In genomic region chr21:37677006-37677405, GRCh38 we compare ENCODE assay signal across 20 cellular contexts.
A peak's percentile ranks its signal among the peaks of the same experiment; 100 is the strongest.
DNase-seq lines count a peak whose midpoint lies in the region; ATAC-seq and TF ChIP-seq lines count a peak whose summit lies in the region.
"Had no signal": no experiment of that assay in that cellular context is flagged by ENCODE, and none has a peak within 500 bp of the region (broad histone marks: within the 10 kb centered on the region; RNA-seq: fewer than 3 reads in every experiment).

No MANE protein-coding gene starts in this region.

- ATAC-seq in GM18867 (IDR thresholded peaks at IDR 0.05; ENCODE audit: unreplicated experiment) = no peak
- ATAC-seq: A549, GM12878, HCT116 had no signal

- WGBS in neuronal stem cell (ENCODE audit: extremely low coverage in 2 of 2, insufficient read length in 2 of 2, insufficient replicate concordance in 1 of 2), 2 donors = no CpG with 5 or more reads among the region's 4 CpGs

- H3K27ac ChIP-seq in right atrium auricular region (no peak overlapping the region), left ventricle myocardium inferior (replicated peaks) (no peak overlapping the region), neuronal stem cell (replicated peaks; ENCODE audit: low read length) (no peak overlapping the region)
- H3K27ac ChIP-seq: A549, GM23248 had no signal

- H3K36me3 ChIP-seq in right atrium auricular region = no peaks in the 10 kb centered on the region
- H3K36me3 ChIP-seq in left ventricle myocardium inferior = no peaks in the 10 kb centered on the region
- H3K36me3 ChIP-seq in neuronal stem cell (replicated peaks in 1 of 2; ENCODE audit: control insufficient read depth in 2 of 2, insufficient read depth in 2 of 2, low read length in 2 of 2) = no peaks in the 10 kb centered on the region

- no peak overlapping the region for H4K91ac ChIP-seq in neuronal stem cell (ENCODE audit: low read depth, low read length, poor library complexity)

- no peaks in the 10 kb centered on the region for H3K79me1 ChIP-seq in neuronal stem cell (ENCODE audit: low read depth, low read length)

- H2AFZ ChIP-seq in neuronal stem cell (ENCODE audit: low read length) = no peak overlapping the region
- H2AFZ ChIP-seq: GM23248 had no signal

- H3K14ac ChIP-seq in neuronal stem cell (ENCODE audit: low read length) = no peak overlapping the region

- intact Hi-C loops in left ventricle myocardium inferior (cut with micrococcal nuclease) = no loop called here

- TF ChIP-seq CTCF in right atrium auricular region (IDR thresholded peaks at IDR 0.05) (no peak), left ventricle myocardium inferior (IDR thresholded peaks at IDR 0.05; ENCODE audit: borderline replicate concordance) (no peak)

- no peak overlapping the region for H3K4me3 ChIP-seq in right atrium auricular region
- H3K4me3 ChIP-seq in left ventricle myocardium inferior = no peak overlapping the region
- H3K4me3 ChIP-seq in neuronal stem cell (ENCODE audit: low read length in 2 of 2) = no peak overlapping the region
- H3K4me3 ChIP-seq: A549, GM12878, GM23248 had no signal

- no peak overlapping the region for H3K4me2 ChIP-seq in neuronal stem cell (ENCODE audit: insufficient read depth, low read length, poor library complexity, severe bottlenecking)
- H3K4me2 ChIP-seq: A549 had no signal

- no peak overlapping the region for H2BK12ac ChIP-seq in neuronal stem cell (ENCODE audit: low read length)

- H3K4ac ChIP-seq in neuronal stem cell (ENCODE audit: low read length) = no peak overlapping the region

- no peak overlapping the region for H2BK120ac ChIP-seq in neuronal stem cell (ENCODE audit: low read depth, low read length)

- no peak overlapping the region for H2BK5ac ChIP-seq in neuronal stem cell (ENCODE audit: low read length)

- H3K23ac ChIP-seq in neuronal stem cell (ENCODE audit: low read depth, low read length, poor library complexity) = no peak overlapping the region

- no peak overlapping the region for H3K9ac ChIP-seq in neuronal stem cell (ENCODE audit: low read depth, low read length, poor library complexity)
- H3K9ac ChIP-seq: GM23248 had no signal

- H4K8ac ChIP-seq in neuronal stem cell (ENCODE audit: low read depth, low read length) = no peak overlapping the region

- H3K9me3 ChIP-seq in right atrium auricular region = peaks cover 0 to 5% of the 10 kb centered on the region in 2 donors
- peaks cover 11% of the 10 kb centered on the region for H3K9me3 ChIP-seq in left ventricle myocardium inferior (replicated peaks)
- H3K9me3 ChIP-seq in neuronal stem cell (replicated peaks in 1 of 2; ENCODE audit: control insufficient read depth in 2 of 2, insufficient read depth in 1 of 2, low read depth in 1 of 2, low read length in 2 of 2) = no peaks in the 10 kb centered on the region
- H3K9me3 ChIP-seq: A549, Caco-2 had no signal

- H3K18ac ChIP-seq in neuronal stem cell (ENCODE audit: low read length) = no peak overlapping the region

- H2BK15ac ChIP-seq in neuronal stem cell (ENCODE audit: low read length) = no peak overlapping the region

- DNase-seq in right atrium auricular region (ENCODE audit: low spot score) = peak; percentile 53
- no peak for DNase-seq in left ventricle myocardium inferior
- DNase-seq in cerebellum (ENCODE audit: low spot score) = peak; percentile 24
- DNase-seq in neuronal stem cell (ENCODE audit: low spot score) = no peak
- DNase-seq in NCI-H1436 (lab: John Stamatoyannopoulos, UW) = no peak
- no peak for DNase-seq in NCI-H2107 (lab: John Stamatoyannopoulos, UW)
- DNase-seq: 8988T; ACHN; AML-193; Caco-2; CD4-positive, alpha-beta memory T cell; DMS153; DND-41; GDM1; GM23248; H9 had no signal

- H3K4me1 ChIP-seq in right atrium auricular region (peaks cover 0 to 8% of the 10 kb centered on the region in 2 donors), left ventricle myocardium inferior (peaks cover 8% of the 10 kb centered on the region), neuronal stem cell (ENCODE audit: control insufficient read depth in 2 of 2, insufficient read depth in 1 of 2, low read depth in 1 of 2, low read length in 2 of 2) (peaks cover 0 to 1% of the 10 kb centered on the region in 2 donors)

- H3K27me3 ChIP-seq in right atrium auricular region (peaks cover 0 to 2% of the 10 kb centered on the region in 2 donors), left ventricle myocardium inferior (ENCODE audit: low read depth) (peaks cover 29% of the 10 kb centered on the region), neuronal stem cell (ENCODE audit: control insufficient read depth in 3 of 3, insufficient read depth in 3 of 3, low read depth in 1 of 3, low read length in 3 of 3) (peaks cover 0 to 6% (median 2%) of the 10 kb centered on the region in 3 experiments)

- H2AK5ac ChIP-seq in neuronal stem cell (ENCODE audit: low read depth, low read length) = peak overlapping the region; percentile 2

Comparison
In these comparisons a context has a peak if more than half of its experiments do, and no peak if none do; other contexts are left out.
1. DNase-seq: peak in right atrium auricular region (single experiment) and cerebellum (single experiment); none in left ventricle myocardium inferior (single experiment), neuronal stem cell (single experiment), NCI-H1436 (single experiment) and NCI-H2107 (single experiment).